In the genomic region with DNA sequence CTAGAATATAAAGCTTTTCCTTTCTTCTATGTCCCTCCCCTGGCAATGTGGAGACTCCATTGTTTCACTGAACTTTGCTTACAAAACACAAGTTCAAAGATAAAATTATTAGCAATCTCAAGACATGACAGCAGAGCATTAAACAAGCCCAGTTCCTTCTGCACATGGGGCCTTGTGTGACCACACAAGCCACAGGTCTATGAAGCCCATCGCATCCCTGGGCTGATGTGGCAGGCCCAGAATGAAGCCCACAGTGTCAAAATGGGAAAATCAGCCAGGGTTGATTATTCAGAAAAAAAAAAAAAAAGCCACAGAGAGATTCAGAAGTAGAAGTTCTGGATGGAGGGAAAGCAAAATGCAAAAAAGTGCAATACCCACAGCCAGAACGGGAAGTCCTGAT, we compare ENCODE assay signal across 29 cellular contexts. TPM values are rescaled to one million over a fixed set of nuclear protein-coding genes. Genes with fewer than 3 reads are reported as not detected.
"Had no signal": no experiment of that assay in that cellular context is flagged by ENCODE, and none has a peak within 500 bp of the region (broad histone marks: within the 10 kb centered on the region; RNA-seq: fewer than 3 reads in every experiment).

No MANE protein-coding gene starts in this region.

- H3K27ac ChIP-seq: esophagus muscularis mucosa, foreskin keratinocyte, gastroesophageal sphincter, heart left ventricle, hepatocyte, ovary, psoas muscle, sigmoid colon, testis, tibial artery had no signal

- H3K27me3 ChIP-seq: foreskin keratinocyte, hepatocyte, ovary, sigmoid colon, testis, tibial artery had no signal

- H3K4me2 ChIP-seq: hepatocyte had no signal

- H3K4me1 Mint-ChIP-seq: memory B cell; natural killer cell; stimulated activated effector memory CD8-positive, alpha-beta T cell treated with anti-CD3 and anti-CD28 coated beads, Interleukin-12 subunit alpha, Interleukin-12 subunit beta, amount 100 ng/mL, for 72 hours had no signal

- H3K9me3 Mint-ChIP-seq: memory B cell; natural killer cell; stimulated activated effector memory CD8-positive, alpha-beta T cell treated with anti-CD3 and anti-CD28 coated beads, Interleukin-12 subunit alpha, Interleukin-12 subunit beta, amount 100 ng/mL, for 72 hours; type B pancreatic cell had no signal

- H3K4me1 ChIP-seq: esophagus muscularis mucosa, foreskin keratinocyte, gastroesophageal sphincter, heart left ventricle, psoas muscle, sigmoid colon, testis had no signal

- DNase-seq: effector CD8-positive, alpha-beta T cell; foreskin keratinocyte; heart left ventricle; kidney; natural killer cell; occipital lobe; ovary; posterior cingulate gyrus; psoas muscle; right cardiac atrium; sigmoid colon; stimulated activated CD4-positive, alpha-beta T cell treated with anti-CD3 and anti-CD28 coated beads, Interleukin-2, amount 100 ng/mL, for 24 hours; stimulated activated CD4-positive, alpha-beta T cell treated with anti-CD3 and anti-CD28 coated beads, Interleukin-4, amount 100 ng/mL, for 24 hours; stimulated activated naive CD8-positive, alpha-beta T cell treated with anti-CD3 and anti-CD28 coated beads, Interleukin-15, Interleukin-2, amounts not matched to agents 100 U/mL and 50 U/mL, for 24 hours; substantia nigra; testis; tibial artery had no signal

- H3K79me2 ChIP-seq: hepatocyte had no signal

- H3K9me3 ChIP-seq: ovary, psoas muscle, sigmoid colon, testis had no signal

- H2AFZ ChIP-seq: hepatocyte had no signal

- H3K4me3 Mint-ChIP-seq: dendritic cell treated with granulocyte-macrophage colony-stimulating factor and Interleukin-4, amounts not matched to agents 40 ng/mL and 50 ng/mL, for 4 days; memory B cell; natural killer cell; stimulated activated effector memory CD8-positive, alpha-beta T cell treated with anti-CD3 and anti-CD28 coated beads, Interleukin-12 subunit alpha, Interleukin-12 subunit beta, amount 100 ng/mL, for 72 hours; type B pancreatic cell had no signal

- H3K27ac Mint-ChIP-seq: dendritic cell treated with granulocyte-macrophage colony-stimulating factor and Interleukin-4, amounts not matched to agents 40 ng/mL and 50 ng/mL, for 4 days; memory B cell; natural killer cell; stimulated activated effector memory CD8-positive, alpha-beta T cell treated with anti-CD3 and anti-CD28 coated beads, Interleukin-12 subunit alpha, Interleukin-12 subunit beta, amount 100 ng/mL, for 72 hours; type B pancreatic cell had no signal

- H3K36me3 Mint-ChIP-seq: natural killer cell; stimulated activated effector memory CD8-positive, alpha-beta T cell treated with anti-CD3 and anti-CD28 coated beads, Interleukin-12 subunit alpha, Interleukin-12 subunit beta, amount 100 ng/mL, for 72 hours; type B pancreatic cell had no signal

- H3K4me3 ChIP-seq: esophagus muscularis mucosa, gastroesophageal sphincter, heart left ventricle, hepatocyte, lung, ovary, psoas muscle, sigmoid colon, testis, tibial artery had no signal

- H3K27me3 Mint-ChIP-seq: dendritic cell treated with granulocyte-macrophage colony-stimulating factor and Interleukin-4, amounts not matched to agents 40 ng/mL and 50 ng/mL, for 4 days; type B pancreatic cell had no signal

- H3K36me3 ChIP-seq: esophagus muscularis mucosa, gastroesophageal sphincter, heart left ventricle, ovary, sigmoid colon, tibial artery had no signal

- ATAC-seq: foreskin keratinocyte; gastroesophageal sphincter; heart left ventricle; left lobe of liver; natural killer cell; psoas muscle; right cardiac atrium; stimulated activated effector memory CD8-positive, alpha-beta T cell treated with anti-CD3 and anti-CD28 coated beads, Interleukin-12 subunit alpha, Interleukin-12 subunit beta, amount 100 ng/mL, for 72 hours; stimulated activated naive CD8-positive, alpha-beta T cell treated with anti-CD3 and anti-CD28 coated beads, Interleukin-15, Interleukin-2, amounts not matched to agents 100 U/mL and 50 U/mL, for 24 hours had no signal

RNA-seq across cellular contexts. Expression of gene SSTR2, which starts 59.4 kb away (rescaled TPM):
- total RNA-seq: endothelial cell of umbilical vein, epithelial cell of proximal tubule, fibroblast of lung, foreskin keratinocyte, natural killer cell had no signal
- polyA plus RNA-seq: fibroblast of lung, foreskin keratinocyte had no signal
